Comparison of ENCODE assay signal across 9 cellular contexts in the genomic region with DNA sequence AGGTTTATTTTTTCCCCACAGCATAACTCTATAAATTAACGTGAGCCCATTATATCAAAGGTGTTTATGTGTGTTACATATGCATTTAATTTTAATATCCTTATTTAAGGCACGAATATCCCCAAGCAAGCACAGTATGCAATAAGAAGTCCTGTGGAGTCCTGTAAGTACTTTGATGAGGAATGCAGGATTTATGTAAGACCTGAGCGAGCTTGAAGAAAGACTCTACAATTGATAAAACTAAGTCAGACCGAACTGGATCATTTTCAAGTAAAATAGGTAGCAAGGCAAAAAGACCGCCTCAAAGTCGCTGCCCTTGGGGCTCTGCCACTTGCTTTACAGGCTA. TPM values are rescaled to one million over a fixed set of nuclear protein-coding genes. Genes with fewer than 3 reads are reported as not detected.
DNase-seq lines count a peak whose midpoint lies in the region; ATAC-seq and TF ChIP-seq lines count a peak whose summit lies in the region.
"Had no signal": no experiment of that assay in that cellular context is flagged by ENCODE, and none has a peak within 500 bp of the region (broad histone marks: within the 10 kb centered on the region; RNA-seq: fewer than 3 reads in every experiment).

No MANE protein-coding gene starts in this region.

- peaks cover 1% of the 10 kb centered on the region for H3K9me3 Mint-ChIP-seq in activated T-cell treated with anti-CD3 and anti-CD28 coated beads, Interleukin-2, amount 50 U/mL, for 24 hours

- peaks cover 4% of the 10 kb centered on the region for H3K4me1 Mint-ChIP-seq in activated T-cell treated with anti-CD3 and anti-CD28 coated beads, Interleukin-2, amount 50 U/mL, for 24 hours (ENCODE audit: low read depth)

- no TSS peak for BruUV-seq in IMR-90 (replicated peaks; lab: Mats Ljungman, UMichigan)

- H2AFZ ChIP-seq in IMR-90 (replicated peaks; ENCODE audit: low read length, poor library complexity) = peak overlapping the region; percentile 97

- ATAC-seq in IMR-90 (ENCODE audit: low read depth) = peak; percentile 30
- peak in 2 of 4 donors; percentile 6 to 7 for ATAC-seq in right lobe of liver
- no peak for ATAC-seq in HG03342 (IDR thresholded peaks at IDR 0.05; ENCODE audit: unreplicated experiment)

- no peak overlapping the region for H3K27ac Mint-ChIP-seq in activated T-cell treated with anti-CD3 and anti-CD28 coated beads, Interleukin-2, amount 50 U/mL, for 24 hours
- H3K27ac Mint-ChIP-seq: IgD-negative memory B cell had no signal

- in situ Hi-C loops in IMR-90 (cut with MboI; ENCODE audit: low sequenced_read_pairs) = no loop called here

- 0 out of 2 replicates have a peak overlapping the region, but pooled peaks have one; percentile 75 for H2BK20ac ChIP-seq in IMR-90 (ENCODE audit: low read depth, low read length)

- peak overlapping the region; percentile 83 for H2BK120ac ChIP-seq in IMR-90 (ENCODE audit: low read depth, low read length)

- no peak overlapping the region for H2AK5ac ChIP-seq in IMR-90 (ENCODE audit: low read depth, low read length)

- peak overlapping the region; percentile 77; the same call in 1 of the 2 replicates for H3K56ac ChIP-seq in IMR-90 (ENCODE audit: extremely low read depth, insufficient read depth, low read length)

- peak overlapping the region; percentile 65 to 86 for H4K8ac ChIP-seq in IMR-90 (ENCODE audit: low read depth in 2 of 2, low read length in 2 of 2)

- H3K4me3 Mint-ChIP-seq in activated T-cell treated with anti-CD3 and anti-CD28 coated beads, Interleukin-2, amount 50 U/mL, for 24 hours = no peak overlapping the region
- H3K4me3 Mint-ChIP-seq: IgD-negative memory B cell had no signal

- H3K4me1 ChIP-seq in IMR-90 (ENCODE audit: control insufficient read depth, insufficient read depth, low read length) = 0 out of 2 replicates have a peak, but pooled peaks cover 2% of the 10 kb centered on the region
- H3K4me1 ChIP-seq in ectodermal cell (ENCODE audit: control insufficient read depth, insufficient read depth, low read length) = peaks cover 3% of the 10 kb centered on the region
- H3K4me1 ChIP-seq in right lobe of liver = peaks cover 0 to 23% (median 5%) of the 10 kb centered on the region in 4 donors

- TF ChIP-seq POLR2A in IMR-90 (IDR thresholded peaks at IDR 0.05; ENCODE audit: low read depth, low read length) (no peak), right lobe of liver (IDR thresholded peaks at IDR 0.05) (no peak)

- H3K14ac ChIP-seq in IMR-90 (replicated peaks; ENCODE audit: low read depth, low read length) = peak overlapping the region; percentile 87

- WGBS in IMR-90 (ENCODE audit: extremely low coverage in 2 of 2, insufficient read length in 1 of 2), 2 experiments = 0% methylated on average over 3 of the region's 6 CpGs; no CpG with 5 or more reads in 1 of the 2 experiments
- 1% methylated on average over 5 of the region's 6 CpGs for WGBS in ectodermal cell, 2 experiments
- WGBS in right lobe of liver (ENCODE audit: insufficient coverage, low coverage, low lambda C conversion rate, missing lambda C conversion rate) = 3% methylated on average over 6 of the region's 6 CpGs

- H3K4me2 ChIP-seq in IMR-90 (ENCODE audit: low read depth, low read length) = peak overlapping the region; percentile 70

- POLR2A ChIA-PET in IMR-90 (lab: Charles Lee; ENCODE audit: unreplicated experiment) = interaction anchor here (0.9 kb wide), 1 partner anchor 26 kb away, joined by 15 read pairs; a partner anchor contains a TSS

- peak overlapping the region; percentile 57 for H2BK5ac ChIP-seq in IMR-90 (ENCODE audit: low read depth, low read length, poor library complexity, severe bottlenecking)

- H3K9me1 ChIP-seq in IMR-90 (ENCODE audit: insufficient read depth, low read length) = no peaks in the 10 kb centered on the region

- CTCF ChIA-PET in IMR-90 (lab: Yijun Ruan, JAX) = interaction anchor here (1.5 kb wide), 1 partner anchor 229 kb away, joined by 5 read pairs; no protein-coding TSS in a partner anchor

- no peak for DNase-seq in IMR-90
- no peak for DNase-seq in right lobe of liver
- DNase-seq in substantia nigra (lab: John Stamatoyannopoulos, UW) = no peak
- DNase-seq in activated T-cell treated with anti-CD3 and anti-CD28 coated beads, Interleukin-2, amount 50 U/mL, for 24 hours = no peak
- no peak for DNase-seq in SHP77 (lab: John Stamatoyannopoulos, UW)
- no peak for DNase-seq in ureter (ENCODE audit: low spot score)

- TF ChIP-seq RAD21 in IMR-90 (IDR thresholded peaks at IDR 0.05; ENCODE audit: low read length) = no peak

- peak overlapping the region; percentile 52; the same call in 1 of the 2 replicates for H3K4ac ChIP-seq in IMR-90 (ENCODE audit: low read depth, low read length)

- peak overlapping the region; percentile 91; the same call in 1 of the 2 replicates for H3K23ac ChIP-seq in IMR-90 (ENCODE audit: low read depth, low read length)

- H3K27me3 ChIP-seq in IMR-90 (ENCODE audit: control insufficient read depth, insufficient read depth, low read length) = no peaks in the 10 kb centered on the region
- no peaks in the 10 kb centered on the region for H3K27me3 ChIP-seq in ectodermal cell (ENCODE audit: control insufficient read depth, insufficient read depth, low read length, poor library complexity, severe bottlenecking)
- H3K27me3 ChIP-seq in right lobe of liver = no peaks in the 10 kb centered on the region

- no peaks in the 10 kb centered on the region for H4K20me1 ChIP-seq in IMR-90 (ENCODE audit: insufficient read depth, low read length)

- peaks cover 32% of the 10 kb centered on the region for H3K27me3 Mint-ChIP-seq in activated T-cell treated with anti-CD3 and anti-CD28 coated beads, Interleukin-2, amount 50 U/mL, for 24 hours

- H3K4me3 ChIP-seq in IMR-90 (ENCODE audit: insufficient read depth, low read depth, low read length) = peak overlapping the region; percentile 78
- peak overlapping the region; percentile 77 for H3K4me3 ChIP-seq in ectodermal cell (ENCODE audit: insufficient read depth, low read depth, low read length)
- H3K4me3 ChIP-seq in right lobe of liver = peak overlapping the region; percentile 67 to 91 (median 76)

- H3K36me3 ChIP-seq in IMR-90 (ENCODE audit: control insufficient read depth, insufficient read depth, low read length) (no peaks in the 10 kb centered on the region), ectodermal cell (ENCODE audit: control insufficient read depth, insufficient read depth, low read length) (no peaks in the 10 kb centered on the region), right lobe of liver (no peaks in the 10 kb centered on the region)

- H3K9ac ChIP-seq in IMR-90 (ENCODE audit: low read depth, low read length) = peak overlapping the region; percentile 59; the same call in 1 of the 2 replicates

- H2BK15ac ChIP-seq in IMR-90 (ENCODE audit: low read depth, low read length) = peak overlapping the region; percentile 83; the same call in 2 of the 3 replicates

- dilution Hi-C loops in IMR-90 (cut with HindIII; ENCODE audit: low sequenced_read_pairs, unreplicated experiment) = no loop called here

- H3K79me1 ChIP-seq in IMR-90 (ENCODE audit: low read depth in 1 of 2, low read length in 2 of 2) = peaks cover 2 to 3% of the 10 kb centered on the region in 2 experiments; a peak in 1 of 4 replicates

- H2AK9ac ChIP-seq in IMR-90 (replicated peaks; ENCODE audit: low read depth, low read length, poor library complexity) = peak overlapping the region; percentile 73

- TF ChIP-seq CTCF in IMR-90 (conservative IDR thresholded peaks at IDR 0.05; ENCODE audit: low read depth, low read length) (no peak), right lobe of liver (IDR thresholded peaks at IDR 0.05) (no peak)

- H3K9me3 ChIP-seq in IMR-90 (ENCODE audit: control insufficient read depth, insufficient read depth, low read length) (no peaks in the 10 kb centered on the region), ectodermal cell (ENCODE audit: control insufficient read depth, low read length) (no peaks in the 10 kb centered on the region), right lobe of liver (no peaks in the 10 kb centered on the region)

- H3K36me3 Mint-ChIP-seq in activated T-cell treated with anti-CD3 and anti-CD28 coated beads, Interleukin-2, amount 50 U/mL, for 24 hours (ENCODE audit: low read depth) = no peaks in the 10 kb centered on the region
- H3K36me3 Mint-ChIP-seq: IgD-negative memory B cell had no signal

- peak overlapping the region; percentile 53; the same call in 1 of the 2 replicates for H4K91ac ChIP-seq in IMR-90 (ENCODE audit: insufficient read depth, low read depth, low read length)

- peak overlapping the region; percentile 21; the same call in 1 of the 2 replicates for H4K5ac ChIP-seq in IMR-90 (ENCODE audit: low read depth, low read length)

- intact Hi-C loops in IMR-90 (cut with micrococcal nuclease) = loop anchor here (1.0 kb wide), 1 partner anchor 26 kb away; a partner anchor contains a TSS
- intact Hi-C loops in right lobe of liver (cut with DNase I) = no loop called here

- H3K18ac ChIP-seq in IMR-90 (ENCODE audit: low read depth, low read length) = peak overlapping the region; percentile 6; the same call in 1 of the 2 replicates

- peak overlapping the region; percentile 42 for H3K27ac ChIP-seq in IMR-90 (ENCODE audit: insufficient read depth, low read length)
- H3K27ac ChIP-seq in ectodermal cell (ENCODE audit: insufficient read depth, low read depth, low read length, poor library complexity, severe bottlenecking) = peak overlapping the region; percentile 92
- H3K27ac ChIP-seq in right lobe of liver = peak overlapping the region; percentile 67 to 81 (median 79)
- peak overlapping the region; percentile 7 for H3K27ac ChIP-seq in substantia nigra (ENCODE audit: low read depth, low read length, poor library complexity, severe bottlenecking)

RNA-seq across cellular contexts. Expression of a gene that starts 0.8 kb away (rescaled TPM):
- total RNA-seq in IMR-90 (2012; rRNA removed) = 0.90 and 2.5 TPM in 2 replicates
- polyA plus RNA-seq in IMR-90 (2012; rRNA removed) = 0.49 and 0.62 TPM in 2 replicates
- polyA plus RNA-seq in IMR-90 (2012; cell fraction: cytosol; rRNA removed) = 0.21 TPM in 2 replicates
- polyA plus RNA-seq in IMR-90 (2012; cell fraction: nucleus; rRNA removed; ENCODE audit: low replicate concordance) = 0.04 and 0.58 TPM in 2 replicates
- 6.4 TPM for polyA plus RNA-seq in ectodermal cell (2013, experiment 1 of 4)
- 6.2 TPM for polyA plus RNA-seq in ectodermal cell (2013, experiment 2 of 4)
- polyA plus RNA-seq in ectodermal cell (2013, experiment 3 of 4) = 6.0 TPM
- polyA plus RNA-seq in ectodermal cell (2013, experiment 4 of 4) = 5.3 TPM
- total RNA-seq in right lobe of liver = under 1 TPM in 5 of 6 experiments, not detected in 1; 0.09 to 0.37 (median 0.18) TPM
- 2.2 TPM for total RNA-seq in ureter
- polyA plus RNA-seq: IgD-negative memory B cell had no signal

RNA-seq across cellular contexts. Expression of a gene that starts 26.1 kb away (rescaled TPM):
- total RNA-seq in IMR-90 (2012; rRNA removed) (5.9 and 11.4 TPM in 2 replicates), right lobe of liver (1 to 10 TPM; 3.0 to 5.7 (median 4.0) TPM), ureter (30.8 TPM)
- 1.9 and 2.7 TPM in 2 replicates for polyA plus RNA-seq in IMR-90 (2012; rRNA removed)
- 0.16 and 0.40 TPM in 2 replicates for polyA plus RNA-seq in IMR-90 (2012; cell fraction: cytosol; rRNA removed)
- polyA plus RNA-seq in IMR-90 (2012; cell fraction: nucleus; rRNA removed; ENCODE audit: low replicate concordance) = 0.52 and 2.6 TPM in 2 replicates
- polyA plus RNA-seq in ectodermal cell (2013, experiment 1 of 4) = 9.2 TPM
- polyA plus RNA-seq in ectodermal cell (2013, experiment 2 of 4) = 11.3 TPM
- 9.5 TPM for polyA plus RNA-seq in ectodermal cell (2013, experiment 3 of 4)
- polyA plus RNA-seq in ectodermal cell (2013, experiment 4 of 4) = 10.7 TPM
- polyA plus RNA-seq: IgD-negative memory B cell had no signal

Comparison
In these comparisons a context has a peak if more than half of its experiments do, and no peak if none do; other contexts are left out.
1. H3K27ac ChIP-seq: peak in every context shown above with its lines; median percentile 92 in ectodermal cell; 79 in right lobe of liver; 42 in IMR-90; 7 in substantia nigra.